In the genomic region with DNA sequence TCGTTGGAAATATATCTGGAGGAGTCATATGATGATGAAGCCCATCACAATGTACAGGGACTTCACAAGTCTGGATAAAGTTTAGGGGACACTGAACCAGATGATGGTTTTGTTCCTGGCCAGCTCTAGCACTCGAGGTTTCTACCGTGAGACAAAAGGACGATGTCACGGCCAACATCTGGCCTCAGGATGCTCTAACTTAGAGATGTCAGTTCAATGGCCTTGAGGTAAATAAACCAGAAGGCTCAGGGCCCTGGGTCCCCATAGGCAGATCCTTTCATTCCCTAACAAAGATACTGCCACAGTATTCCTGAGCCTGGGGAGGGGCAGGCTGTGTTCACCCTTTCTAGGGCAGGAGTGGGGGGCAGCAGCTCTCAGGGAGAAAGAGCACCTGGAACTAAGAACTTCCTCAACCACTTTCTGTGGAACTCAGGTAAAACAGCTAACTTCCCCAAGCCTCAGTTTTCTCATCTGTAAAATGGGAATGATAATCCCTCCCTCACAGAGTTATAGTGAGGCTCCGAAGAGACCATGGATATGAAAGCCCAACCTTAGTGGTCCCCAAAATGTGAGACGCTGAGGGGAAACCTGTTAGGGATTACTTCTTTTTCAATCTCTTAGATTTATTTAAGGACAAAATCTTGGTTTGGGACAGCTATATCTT, we compare ENCODE assay signal across 35 cellular contexts. TPM values are rescaled to one million over a fixed set of nuclear protein-coding genes. Genes with fewer than 3 reads are reported as not detected.
"Had no signal": no experiment of that assay in that cellular context is flagged by ENCODE, and none has a peak within 500 bp of the region (broad histone marks: within the 10 kb centered on the region; RNA-seq: fewer than 3 reads in every experiment).

No MANE protein-coding gene starts in this region.

- H3K79me2 ChIP-seq: hepatocyte, parathyroid adenoma had no signal

- H3K9me3 ChIP-seq: heart left ventricle, lower lobe of right lung, right atrium auricular region, right lobe of liver, tibial nerve, uterus had no signal

- H3K9me3 Mint-ChIP-seq: naive thymus-derived CD8-positive, alpha-beta T cell; nephron; neural crest cell; stimulated activated memory B cell treated with anti-CD40 and anti-IgM and Interleukin-4, amounts not matched to agents 10 μg/mL and 1 μg/mL and 100 μg/mL, for 72 hours; stimulated activated naive CD8-positive, alpha-beta T cell treated with anti-CD3 and anti-CD28 coated beads, Interleukin-15, amount 100 ng/mL, for 72 hours; type B pancreatic cell had no signal

- H3K27me3 ChIP-seq: hepatocyte, right atrium auricular region, right lobe of liver, tibial nerve, uterus had no signal

- FAIRE-seq: islet of Langerhans had no signal

- H2AFZ ChIP-seq: hepatocyte, parathyroid adenoma had no signal

- H3K4me1 ChIP-seq: heart left ventricle, lower lobe of right lung, right atrium auricular region, right lobe of liver, tibial nerve, uterus had no signal

- H3K4me1 Mint-ChIP-seq: nephron; neural crest cell; stimulated activated memory B cell treated with anti-CD40 and anti-IgM and Interleukin-4, amounts not matched to agents 10 μg/mL and 1 μg/mL and 100 μg/mL, for 72 hours; stimulated activated naive CD8-positive, alpha-beta T cell treated with anti-CD3 and anti-CD28 coated beads, Interleukin-15, amount 100 ng/mL, for 72 hours had no signal

- H3K27ac Mint-ChIP-seq: naive thymus-derived CD8-positive, alpha-beta T cell; nephron; progenitor cell of endocrine pancreas; stimulated activated memory B cell treated with anti-CD40 and anti-IgM and Interleukin-4, amounts not matched to agents 10 μg/mL and 1 μg/mL and 100 μg/mL, for 72 hours; stimulated activated naive CD8-positive, alpha-beta T cell treated with anti-CD3 and anti-CD28 coated beads, Interleukin-15, amount 100 ng/mL, for 72 hours; type B pancreatic cell had no signal

- H3K27ac ChIP-seq: heart left ventricle, hepatocyte, lower lobe of right lung, parathyroid adenoma, right atrium auricular region, right lobe of liver, tibial nerve, uterus had no signal

- DNase-seq: heart left ventricle; lower lobe of right lung; mammary epithelial cell; mesenchymal stem cell; naive thymus-derived CD8-positive, alpha-beta T cell; nucleus accumbens; right lobe of liver; stimulated activated CD4-positive, alpha-beta T cell treated with anti-CD3 and anti-CD28 coated beads, Interleukin-1b, Interleukin-23, amount 100 ng/mL, for 48 hours; stimulated activated CD4-positive, alpha-beta T cell treated with anti-CD3 and anti-CD28 coated beads, Interleukin-2, amount 100 ng/mL, for 48 hours; stimulated activated CD4-positive, alpha-beta T cell treated with anti-CD3 and anti-CD28 coated beads, Interleukin-4, amount 100 ng/mL, for 4 hours; stimulated activated CD8-positive, alpha-beta memory T cell treated with anti-CD3 and anti-CD28 coated beads, Interleukin-4, amount 100 ng/mL, for 48 hours; stimulated activated naive CD4-positive, alpha-beta T cell treated with Interleukin-2 at 50 U/mL for 16 hours; stimulated activated naive CD8-positive, alpha-beta T cell treated with anti-CD3 and anti-CD28 coated beads, Interleukin-15, amount 100 ng/mL, for 72 hours; substantia nigra; uterus had no signal

- H3K36me3 ChIP-seq: heart left ventricle, lower lobe of right lung, right atrium auricular region, right lobe of liver, tibial nerve, uterus had no signal

- H3K4me3 Mint-ChIP-seq: naive thymus-derived CD8-positive, alpha-beta T cell; nephron; neural crest cell; stimulated activated memory B cell treated with anti-CD40 and anti-IgM and Interleukin-4, amounts not matched to agents 10 μg/mL and 1 μg/mL and 100 μg/mL, for 72 hours; stimulated activated naive CD8-positive, alpha-beta T cell treated with anti-CD3 and anti-CD28 coated beads, Interleukin-15, amount 100 ng/mL, for 72 hours; type B pancreatic cell had no signal

- H3K4me2 ChIP-seq: hepatocyte, smooth muscle cell had no signal

- ATAC-seq: heart left ventricle; lower lobe of right lung; naive thymus-derived CD8-positive, alpha-beta T cell; right lobe of liver; stimulated activated memory B cell treated with anti-CD40 and anti-IgM and Interleukin-4, amounts not matched to agents 10 μg/mL and 1 μg/mL and 100 μg/mL, for 72 hours; stimulated activated naive CD8-positive, alpha-beta T cell treated with anti-CD3 and anti-CD28 coated beads, Interleukin-15, amount 100 ng/mL, for 72 hours had no signal

- H3K4me3 ChIP-seq: heart left ventricle, hepatocyte, lower lobe of right lung, right atrium auricular region, right lobe of liver, smooth muscle cell, tibial nerve, uterus had no signal

- H3K9ac ChIP-seq: parathyroid adenoma had no signal

- H3K36me3 Mint-ChIP-seq: naive thymus-derived CD8-positive, alpha-beta T cell; stimulated activated memory B cell treated with anti-CD40 and anti-IgM and Interleukin-4, amounts not matched to agents 10 μg/mL and 1 μg/mL and 100 μg/mL, for 72 hours; type B pancreatic cell had no signal

RNA-seq across cellular contexts. Expression of gene MS4A10, which starts 18.3 kb away (rescaled TPM):
- total RNA-seq: heart left ventricle; kidney epithelial cell; liver; lower lobe of right lung; mammary epithelial cell; mucosa of gallbladder; naive thymus-derived CD8-positive, alpha-beta T cell; neural crest cell; osteocyte; progenitor cell of endocrine pancreas; pulmonary artery endothelial cell; renal cortical epithelial cell; right atrium auricular region; right lobe of liver; skeletal muscle tissue; smooth muscle cell; temporal lobe; tibial nerve; ureter; uterus had no signal
- polyA plus RNA-seq: heart left ventricle; liver; mammary epithelial cell; naive thymus-derived CD8-positive, alpha-beta T cell; smooth muscle cell had no signal

RNA-seq across cellular contexts. Expression of gene MS4A15, which starts 46.7 kb away (rescaled TPM):
- total RNA-seq: heart left ventricle; kidney epithelial cell; liver; mammary epithelial cell; mucosa of gallbladder; naive thymus-derived CD8-positive, alpha-beta T cell; neural crest cell; osteocyte; progenitor cell of endocrine pancreas; pulmonary artery endothelial cell; renal cortical epithelial cell; right atrium auricular region; right lobe of liver; skeletal muscle tissue; smooth muscle cell; temporal lobe; tibial nerve; ureter; uterus had no signal
- polyA plus RNA-seq: heart left ventricle; liver; mammary epithelial cell; naive thymus-derived CD8-positive, alpha-beta T cell; smooth muscle cell had no signal

RNA-seq across cellular contexts. Expression of gene PTGDR2, which starts 52.3 kb away (rescaled TPM):
- total RNA-seq: kidney epithelial cell, mammary epithelial cell, renal cortical epithelial cell had no signal
